In the genomic region with DNA sequence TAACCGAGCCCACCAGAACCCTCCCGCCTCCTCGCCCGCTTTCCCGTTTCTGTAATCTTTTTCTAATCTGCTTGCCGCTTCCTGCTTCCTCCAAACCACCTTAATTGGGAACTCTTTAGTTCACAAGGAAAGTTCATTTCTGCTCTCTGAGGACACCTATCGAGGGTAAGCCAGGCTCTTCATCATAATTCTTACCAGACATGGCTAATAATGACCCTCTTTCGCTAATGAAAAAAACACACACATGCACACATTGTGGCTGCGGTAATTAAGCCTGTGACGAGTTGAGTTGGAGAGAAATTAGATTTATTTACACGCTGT, we compare ENCODE assay signal across 9 cellular contexts.
A peak's percentile ranks its signal among the peaks of the same experiment; 100 is the strongest.
DNase-seq lines count a peak whose midpoint lies in the region; ATAC-seq, FAIRE-seq and TF ChIP-seq lines count a peak whose summit lies in the region.
"Had no signal": no experiment of that assay in that cellular context is flagged by ENCODE, and none has a peak within 500 bp of the region (broad histone marks: within the 10 kb centered on the region; RNA-seq: fewer than 3 reads in every experiment).

No MANE protein-coding gene starts in this region.

- H3K27ac ChIP-seq in A549 (peak overlapping the region in 1 of 2 experiments; percentile 53; a peak in 1 of 6 replicates), HUES48 (ENCODE audit: low read depth, low read length) (peak overlapping the region; percentile 98), left lung (peak overlapping the region; percentile 64 to 78), transverse colon (peak overlapping the region in 3 of 4 donors; percentile 42 to 66 (median 59))

- TF ChIP-seq RAD21 in A549 (conservative IDR thresholded peaks at IDR 0.05 in 1 of 2, IDR thresholded peaks at IDR 0.05 in 1 of 2): peak in 1 of 2 experiments; percentile 23; a peak in 2 of 5 replicates

- POLR2A ChIA-PET in A549 (lab: Yijun Ruan, JAX): no interaction called here

- TF ChIP-seq CTCF in A549 (IDR thresholded peaks at IDR 0.05) (peak; percentile 32), left lung (IDR thresholded peaks at IDR 0.05) (peak; percentile 4 to 28), transverse colon (IDR thresholded peaks at IDR 0.05) (peak; percentile 29 to 43 (median 38))

- H3K4me1 ChIP-seq in A549 (no peaks in the 10 kb centered on the region), HUES48 (ENCODE audit: control insufficient read depth, insufficient read depth, low read length) (peaks cover 46% of the 10 kb centered on the region), left lung (peaks cover 4 to 24% of the 10 kb centered on the region in 2 donors), transverse colon (peaks cover 0 to 16% (median 7%) of the 10 kb centered on the region in 4 donors)

- TF ChIP-seq EP300 in A549 (IDR thresholded peaks at IDR 0.05): no peak
- TF ChIP-seq EP300 in transverse colon (IDR thresholded peaks at IDR 0.05; ENCODE audit: low read depth): no peak

- WGBS in A549 (ENCODE audit: missing lambda C conversion rate): 8% methylated on average over 11 of the region's 11 CpGs
- 5 to 15% methylated on average over 10 to 11 of the region's 11 CpGs for WGBS in transverse colon (ENCODE audit: low coverage in 1 of 2), 2 donors

- no peak for FAIRE-seq in A549 (lab: Jason Lieb, UNC)
- FAIRE-seq: GM18507 had no signal

- DNase-seq in A549 (ENCODE audit: low read depth in 1 of 2, low spot score in 1 of 2) (peak; percentile 35 to 62), cerebellum (ENCODE audit: low spot score) (peak; percentile 33), left lung (no peak), transverse colon (no peak), putamen (ENCODE audit: low spot score) (no peak), ecto neural progenitor cell (ENCODE audit: low spot score) (no peak)
- DNase-seq in activated CD4-positive, CD25-positive, alpha-beta regulatory T cell (lab: John Stamatoyannopoulos, UW): no peak

- peak overlapping the region; percentile 30; the same call in 2 of the 3 replicates for H3K4me3 ChIP-seq in A549
- H3K4me3 ChIP-seq in HUES48 (ENCODE audit: low read depth, low read length): peak overlapping the region; percentile 49
- H3K4me3 ChIP-seq in left lung: peak overlapping the region; percentile 23 to 31
- peak overlapping the region in 3 of 4 donors; percentile 34 to 55 (median 35) for H3K4me3 ChIP-seq in transverse colon

- TF ChIP-seq POLR2A in A549 (IDR thresholded peaks at IDR 0.05; ENCODE audit: low read length) (no peak), transverse colon (IDR thresholded peaks at IDR 0.05) (no peak)

- H3K4me2 ChIP-seq in A549: peak overlapping the region; percentile 73

- H3K36me3 ChIP-seq in HUES48 (ENCODE audit: control insufficient read depth, insufficient read depth, low read length) (no peaks in the 10 kb centered on the region), left lung (no peaks in the 10 kb centered on the region), transverse colon (no peaks in the 10 kb centered on the region)

- intact Hi-C loops in left lung (cut with DNase I) (no loop called here), transverse colon (cut with DNase I; ENCODE audit: low total_unique reads) (no loop called here)

- H3K27me3 ChIP-seq in HUES48 (ENCODE audit: control insufficient read depth, insufficient read depth, low read length) (no peaks in the 10 kb centered on the region), left lung (peaks cover 3 to 24% of the 10 kb centered on the region in 2 donors), transverse colon (no peaks in the 10 kb centered on the region)

- ATAC-seq in A549 (peak; percentile 57 to 81; a peak in 4 of 6 replicates), left lung (peak; percentile 80)

- H3K9ac ChIP-seq in HUES48 (ENCODE audit: low read depth, low read length): peak overlapping the region; percentile 58; the same call in 1 of the 2 replicates

- in situ Hi-C loops in transverse colon (cut with MboI; ENCODE audit: low pct_ligation_motif_present in 1 of 4, low pct_unique_long_range_greater_than_20kb in 1 of 4, low sequenced_read_pairs in 3 of 4): no loop called here

- H3K9me3 ChIP-seq in A549 (no peaks in the 10 kb centered on the region), HUES48 (ENCODE audit: control insufficient read depth, insufficient read depth, low read length) (no peaks in the 10 kb centered on the region), left lung (no peaks in the 10 kb centered on the region), transverse colon (no peaks in the 10 kb centered on the region)

- CTCF ChIA-PET in A549 (lab: Yijun Ruan, JAX): interaction anchor here (0.6 to 2.2 kb wide), 7 partner anchors 8 to 347 kb away, joined by 3 to 6 read pairs (median 4); no protein-coding TSS in a partner anchor

TF ChIP-seq in A549, 52 proteins besides CTCF, POLR2A, EP300 and RAD21:
- no peak for TF ChIP-seq ZSCAN20 (CRISPR knock-in tag; IDR thresholded peaks at IDR 0.05)
- TF ChIP-seq SMC3 (IDR thresholded peaks at IDR 0.05): 0 out of 3 replicates have a peak, but pooled peaks have one; percentile 13

Comparison
In these comparisons a context has a peak if more than half of its experiments do, and no peak if none do; other contexts are left out.
1. DNase-seq: peak in A549 (2 of 2) and cerebellum (single experiment); none in left lung (0 of 2), transverse colon (single experiment), putamen (single experiment), activated CD4-positive, CD25-positive, alpha-beta regulatory T cell (0 of 4) and ecto neural progenitor cell (single experiment).
2. Peak in every context shown above with its lines, with median percentiles within 50 percentile points of each other: H3K4me3 ChIP-seq and CTCF ChIP-seq.